Comparison of ENCODE assay signal across 1 cellular context in the genomic region with DNA sequence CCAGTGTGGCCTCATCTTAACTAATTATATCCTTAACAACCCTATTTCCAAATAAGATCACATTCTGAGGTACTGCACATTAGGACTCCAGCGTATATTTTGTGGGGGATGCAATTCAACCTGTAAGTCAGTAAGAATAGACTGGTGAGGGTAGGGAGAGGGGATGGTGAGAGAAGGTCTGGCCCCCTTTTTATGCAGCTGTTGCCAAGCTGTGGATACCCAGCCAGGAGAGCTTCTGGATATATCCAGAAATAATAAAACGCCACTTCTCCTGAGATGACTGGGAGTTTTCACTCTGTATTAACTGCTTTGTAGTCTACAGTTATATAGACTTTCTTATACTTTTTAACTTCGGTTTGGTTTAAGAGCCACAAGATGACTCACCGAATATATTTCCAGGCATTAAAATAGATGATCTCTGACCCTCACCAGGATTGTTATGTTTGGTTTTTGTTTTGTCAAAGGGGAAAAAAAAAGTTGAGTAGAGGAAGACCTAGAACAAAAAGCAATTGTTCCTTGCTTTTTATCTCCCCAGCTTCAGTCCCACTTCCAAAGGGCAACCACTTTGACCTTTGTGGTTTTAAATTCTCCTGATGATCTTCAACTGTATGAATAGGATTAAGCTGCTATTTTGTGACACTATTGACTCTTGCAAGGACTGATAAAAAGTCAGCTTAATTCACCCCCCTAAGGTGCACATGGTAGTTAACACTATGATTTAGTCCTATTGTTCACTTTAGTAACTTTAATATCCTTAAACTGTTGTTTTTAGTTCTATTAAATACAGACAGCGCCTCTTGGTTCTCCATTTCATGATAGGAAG.
TF ChIP-seq lines count a peak whose summit lies in the region.

No MANE protein-coding gene starts in this region.

TF ChIP-seq in HepG2, 621 proteins besides CTCF, POLR2A, EP300 and RAD21 (continued from another document and continues in another):
- TF ChIP-seq, protein P1, sequence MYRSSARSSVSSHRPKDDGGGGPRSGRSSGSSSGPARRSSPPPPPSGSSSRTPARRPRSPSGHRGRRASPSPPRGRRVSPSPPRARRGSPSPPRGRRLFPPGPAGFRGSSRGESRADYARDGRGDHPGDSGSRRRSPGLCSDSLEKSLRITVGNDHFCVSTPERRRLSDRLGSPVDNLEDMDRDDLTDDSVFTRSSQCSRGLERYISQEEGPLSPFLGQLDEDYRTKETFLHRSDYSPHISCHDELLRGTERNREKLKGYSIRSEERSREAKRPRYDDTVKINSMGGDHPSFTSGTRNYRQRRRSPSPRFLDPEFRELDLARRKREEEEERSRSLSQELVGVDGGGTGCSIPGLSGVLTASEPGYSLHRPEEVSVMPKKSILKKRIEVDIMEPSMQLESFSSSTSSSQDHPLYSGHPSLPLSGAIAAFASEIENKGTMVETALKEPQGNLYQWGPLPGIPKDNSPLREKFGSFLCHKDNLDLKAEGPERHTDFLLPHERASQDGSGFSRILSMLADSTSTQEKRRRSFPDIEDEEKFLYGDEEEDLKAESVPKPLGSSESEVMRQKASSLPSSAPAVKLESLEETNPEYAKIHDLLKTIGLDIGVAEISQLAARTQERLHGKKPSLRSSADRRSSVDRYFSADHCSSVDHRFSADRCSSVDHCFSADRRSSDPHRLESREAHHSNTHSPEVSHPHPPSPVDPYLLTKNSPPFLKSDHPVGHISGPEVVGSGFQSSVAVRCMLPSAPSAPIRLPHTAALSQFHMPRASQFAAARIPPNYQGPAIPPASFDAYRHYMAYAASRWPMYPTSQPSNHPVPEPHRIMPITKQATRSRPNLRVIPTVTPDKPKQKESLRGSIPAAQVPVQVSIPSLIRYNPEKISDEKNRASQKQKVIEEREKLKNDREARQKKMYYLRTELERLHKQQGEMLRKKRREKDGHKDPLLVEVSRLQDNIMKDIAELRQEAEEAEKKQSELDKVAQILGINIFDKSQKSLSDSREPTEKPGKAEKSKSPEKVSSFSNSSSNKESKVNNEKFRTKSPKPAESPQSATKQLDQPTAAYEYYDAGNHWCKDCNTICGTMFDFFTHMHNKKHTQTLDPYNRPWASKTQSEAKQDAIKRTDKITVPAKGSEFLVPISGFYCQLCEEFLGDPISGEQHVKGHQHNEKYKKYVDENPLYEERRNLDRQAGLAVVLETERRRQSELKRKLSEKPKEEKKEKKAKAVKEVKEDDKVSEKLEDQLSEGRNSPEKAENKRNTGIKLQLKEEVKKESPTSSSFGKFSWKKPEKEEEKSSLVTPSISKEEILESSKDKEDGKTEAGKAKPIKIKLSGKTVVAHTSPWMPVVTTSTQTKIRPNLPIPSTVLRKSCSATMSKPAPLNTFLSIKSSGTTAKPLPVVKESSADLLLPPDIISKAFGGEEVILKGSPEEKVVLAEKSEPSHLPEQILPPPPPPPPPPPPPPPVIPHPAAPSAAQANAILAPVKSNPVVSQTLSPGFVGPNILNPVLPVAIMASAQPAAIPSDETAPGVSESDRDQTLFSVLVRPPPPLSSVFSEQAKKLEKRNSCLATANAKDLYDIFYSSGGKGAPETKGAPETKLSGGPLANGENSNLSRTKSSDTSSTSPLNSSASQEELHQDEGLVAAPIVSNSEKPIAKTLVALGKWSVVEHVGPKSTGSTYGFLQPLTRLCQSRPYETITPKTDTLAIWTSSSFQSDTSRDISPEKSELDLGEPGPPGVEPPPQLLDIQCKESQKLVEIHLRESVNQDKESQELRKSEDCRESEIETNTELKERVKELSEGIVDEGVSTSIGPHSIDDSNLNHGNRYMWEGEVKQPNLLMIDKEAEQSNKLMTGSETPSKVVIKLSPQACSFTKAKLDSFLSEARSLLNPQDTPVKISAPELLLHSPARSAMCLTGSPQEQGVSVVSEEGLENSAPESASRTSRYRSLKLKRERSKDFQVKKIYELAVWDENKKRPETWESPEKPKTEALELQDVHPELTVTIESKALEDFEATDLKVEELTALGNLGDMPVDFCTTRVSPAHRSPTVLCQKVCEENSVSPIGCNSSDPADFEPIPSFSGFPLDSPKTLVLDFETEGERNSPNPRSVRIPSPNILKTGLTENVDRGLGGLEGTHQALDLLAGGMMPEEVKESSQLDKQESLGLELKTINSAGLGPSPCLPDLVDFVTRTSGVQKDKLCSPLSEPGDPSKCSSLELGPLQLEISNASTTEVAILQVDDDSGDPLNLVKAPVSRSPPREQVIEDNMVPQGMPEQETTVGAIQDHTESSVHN (CRISPR knock-in tag; IDR thresholded peaks at IDR 0.05): no peak
- TF ChIP-seq BCL6 (CRISPR knock-in tag; IDR thresholded peaks at IDR 0.05) (peak; percentile 61), HOXA5 (CRISPR knock-in tag; IDR thresholded peaks at IDR 0.05) (0 out of 2 replicates have a peak, but pooled peaks have one; percentile 21), ZNF747 (CRISPR knock-in tag; IDR thresholded peaks at IDR 0.05; ENCODE audit: borderline replicate concordance) (no peak), GATA4 (IDR thresholded peaks at IDR 0.05; ENCODE audit: borderline replicate concordance, low read depth) (peak; percentile 68; the same call in 1 of the 2 replicates), ZNF3 (CRISPR knock-in tag; IDR thresholded peaks at IDR 0.05) (no peak), FOXP1 (IDR thresholded peaks at IDR 0.05) (0 out of 2 replicates have a peak, but pooled peaks have one; percentile 28), FOXP1 (CRISPR knock-in tag; IDR thresholded peaks at IDR 0.05) (peak; percentile 69), HNRNPL (IDR thresholded peaks at IDR 0.05; ENCODE audit: low read depth, low read length) (no peak), TCF7 (IDR thresholded peaks at IDR 0.05; ENCODE audit: low read depth) (peak; percentile 83), ZFP1 (CRISPR knock-in tag; IDR thresholded peaks at IDR 0.05) (no peak), SNAI1 (CRISPR knock-in tag; IDR thresholded peaks at IDR 0.05; ENCODE audit: borderline replicate concordance) (no peak), HOXD1 (CRISPR knock-in tag; IDR thresholded peaks at IDR 0.05) (no peak), MAFF (IDR thresholded peaks at IDR 0.05; ENCODE audit: low read depth, low read length) (no peak), ZNF816 (CRISPR knock-in tag; IDR thresholded peaks at IDR 0.05; ENCODE audit: borderline replicate concordance) (no peak), ETV6 (CRISPR knock-in tag; conservative IDR thresholded peaks at IDR 0.05) (no peak), ZNF432 (CRISPR knock-in tag; IDR thresholded peaks at IDR 0.05; ENCODE audit: borderline replicate concordance) (no peak), HMG20B (CRISPR knock-in tag; conservative IDR thresholded peaks at IDR 0.05) (0 out of 2 replicates have a peak, but pooled peaks have one; percentile 71)
- TF ChIP-seq, protein P2, sequence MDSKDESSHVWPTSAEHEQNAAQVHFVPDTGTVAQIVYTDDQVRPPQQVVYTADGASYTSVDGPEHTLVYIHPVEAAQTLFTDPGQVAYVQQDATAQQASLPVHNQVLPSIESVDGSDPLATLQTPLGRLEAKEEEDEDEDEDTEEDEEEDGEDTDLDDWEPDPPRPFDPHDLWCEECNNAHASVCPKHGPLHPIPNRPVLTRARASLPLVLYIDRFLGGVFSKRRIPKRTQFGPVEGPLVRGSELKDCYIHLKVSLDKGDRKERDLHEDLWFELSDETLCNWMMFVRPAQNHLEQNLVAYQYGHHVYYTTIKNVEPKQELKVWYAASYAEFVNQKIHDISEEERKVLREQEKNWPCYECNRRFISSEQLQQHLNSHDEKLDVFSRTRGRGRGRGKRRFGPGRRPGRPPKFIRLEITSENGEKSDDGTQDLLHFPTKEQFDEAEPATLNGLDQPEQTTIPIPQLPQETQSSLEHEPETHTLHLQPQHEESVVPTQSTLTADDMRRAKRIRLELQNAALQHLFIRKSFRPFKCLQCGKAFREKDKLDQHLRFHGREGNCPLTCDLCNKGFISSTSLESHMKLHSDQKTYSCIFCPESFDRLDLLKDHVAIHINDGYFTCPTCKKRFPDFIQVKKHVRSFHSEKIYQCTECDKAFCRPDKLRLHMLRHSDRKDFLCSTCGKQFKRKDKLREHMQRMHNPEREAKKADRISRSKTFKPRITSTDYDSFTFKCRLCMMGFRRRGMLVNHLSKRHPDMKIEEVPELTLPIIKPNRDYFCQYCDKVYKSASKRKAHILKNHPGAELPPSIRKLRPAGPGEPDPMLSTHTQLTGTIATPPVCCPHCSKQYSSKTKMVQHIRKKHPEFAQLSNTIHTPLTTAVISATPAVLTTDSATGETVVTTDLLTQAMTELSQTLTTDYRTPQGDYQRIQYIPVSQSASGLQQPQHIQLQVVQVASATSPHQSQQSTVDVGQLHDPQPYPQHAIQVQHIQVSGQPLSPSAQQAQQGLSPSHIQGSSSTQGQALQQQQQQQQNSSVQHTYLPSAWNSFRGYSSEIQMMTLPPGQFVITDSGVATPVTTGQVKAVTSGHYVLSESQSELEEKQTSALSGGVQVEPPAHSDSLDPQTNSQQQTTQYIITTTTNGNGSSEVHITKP (CRISPR knock-in tag; IDR thresholded peaks at IDR 0.05; ENCODE audit: low read depth): no peak
- TF ChIP-seq, protein P3, sequence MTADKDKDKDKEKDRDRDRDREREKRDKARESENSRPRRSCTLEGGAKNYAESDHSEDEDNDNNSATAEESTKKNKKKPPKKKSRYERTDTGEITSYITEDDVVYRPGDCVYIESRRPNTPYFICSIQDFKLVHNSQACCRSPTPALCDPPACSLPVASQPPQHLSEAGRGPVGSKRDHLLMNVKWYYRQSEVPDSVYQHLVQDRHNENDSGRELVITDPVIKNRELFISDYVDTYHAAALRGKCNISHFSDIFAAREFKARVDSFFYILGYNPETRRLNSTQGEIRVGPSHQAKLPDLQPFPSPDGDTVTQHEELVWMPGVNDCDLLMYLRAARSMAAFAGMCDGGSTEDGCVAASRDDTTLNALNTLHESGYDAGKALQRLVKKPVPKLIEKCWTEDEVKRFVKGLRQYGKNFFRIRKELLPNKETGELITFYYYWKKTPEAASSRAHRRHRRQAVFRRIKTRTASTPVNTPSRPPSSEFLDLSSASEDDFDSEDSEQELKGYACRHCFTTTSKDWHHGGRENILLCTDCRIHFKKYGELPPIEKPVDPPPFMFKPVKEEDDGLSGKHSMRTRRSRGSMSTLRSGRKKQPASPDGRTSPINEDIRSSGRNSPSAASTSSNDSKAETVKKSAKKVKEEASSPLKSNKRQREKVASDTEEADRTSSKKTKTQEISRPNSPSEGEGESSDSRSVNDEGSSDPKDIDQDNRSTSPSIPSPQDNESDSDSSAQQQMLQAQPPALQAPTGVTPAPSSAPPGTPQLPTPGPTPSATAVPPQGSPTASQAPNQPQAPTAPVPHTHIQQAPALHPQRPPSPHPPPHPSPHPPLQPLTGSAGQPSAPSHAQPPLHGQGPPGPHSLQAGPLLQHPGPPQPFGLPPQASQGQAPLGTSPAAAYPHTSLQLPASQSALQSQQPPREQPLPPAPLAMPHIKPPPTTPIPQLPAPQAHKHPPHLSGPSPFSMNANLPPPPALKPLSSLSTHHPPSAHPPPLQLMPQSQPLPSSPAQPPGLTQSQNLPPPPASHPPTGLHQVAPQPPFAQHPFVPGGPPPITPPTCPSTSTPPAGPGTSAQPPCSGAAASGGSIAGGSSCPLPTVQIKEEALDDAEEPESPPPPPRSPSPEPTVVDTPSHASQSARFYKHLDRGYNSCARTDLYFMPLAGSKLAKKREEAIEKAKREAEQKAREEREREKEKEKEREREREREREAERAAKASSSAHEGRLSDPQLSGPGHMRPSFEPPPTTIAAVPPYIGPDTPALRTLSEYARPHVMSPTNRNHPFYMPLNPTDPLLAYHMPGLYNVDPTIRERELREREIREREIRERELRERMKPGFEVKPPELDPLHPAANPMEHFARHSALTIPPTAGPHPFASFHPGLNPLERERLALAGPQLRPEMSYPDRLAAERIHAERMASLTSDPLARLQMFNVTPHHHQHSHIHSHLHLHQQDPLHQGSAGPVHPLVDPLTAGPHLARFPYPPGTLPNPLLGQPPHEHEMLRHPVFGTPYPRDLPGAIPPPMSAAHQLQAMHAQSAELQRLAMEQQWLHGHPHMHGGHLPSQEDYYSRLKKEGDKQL (CRISPR knock-in tag; IDR thresholded peaks at IDR 0.05; ENCODE audit: low read depth): peak; percentile 77; the same call in 1 of the 2 replicates
- TF ChIP-seq, protein P4, sequence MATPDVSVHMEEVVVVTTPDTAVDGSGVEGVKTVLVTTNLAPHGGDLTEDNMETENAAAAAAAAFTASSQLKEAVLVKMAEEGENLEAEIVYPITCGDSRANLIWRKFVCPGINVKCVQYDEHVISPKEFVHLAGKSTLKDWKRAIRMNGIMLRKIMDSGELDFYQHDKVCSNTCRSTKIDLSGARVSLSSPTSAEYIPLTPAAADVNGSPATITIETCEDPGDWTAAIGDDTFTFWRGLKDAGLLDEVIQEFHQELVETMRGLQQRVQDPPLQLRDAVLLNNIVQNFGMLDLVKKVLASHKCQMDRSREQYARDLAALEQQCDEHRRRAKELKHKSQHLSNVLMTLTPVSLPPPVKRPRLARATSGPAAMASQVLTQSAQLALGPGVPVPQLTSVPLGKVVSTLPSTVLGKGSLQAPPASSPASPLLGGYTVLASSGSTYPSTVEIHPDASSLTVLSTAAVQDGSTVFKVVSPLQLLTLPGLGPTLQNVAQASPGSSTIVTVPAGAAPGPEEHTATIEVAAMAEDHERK (CRISPR knock-in tag; IDR thresholded peaks at IDR 0.05; ENCODE audit: low read depth): no peak
- TF ChIP-seq, protein P5, sequence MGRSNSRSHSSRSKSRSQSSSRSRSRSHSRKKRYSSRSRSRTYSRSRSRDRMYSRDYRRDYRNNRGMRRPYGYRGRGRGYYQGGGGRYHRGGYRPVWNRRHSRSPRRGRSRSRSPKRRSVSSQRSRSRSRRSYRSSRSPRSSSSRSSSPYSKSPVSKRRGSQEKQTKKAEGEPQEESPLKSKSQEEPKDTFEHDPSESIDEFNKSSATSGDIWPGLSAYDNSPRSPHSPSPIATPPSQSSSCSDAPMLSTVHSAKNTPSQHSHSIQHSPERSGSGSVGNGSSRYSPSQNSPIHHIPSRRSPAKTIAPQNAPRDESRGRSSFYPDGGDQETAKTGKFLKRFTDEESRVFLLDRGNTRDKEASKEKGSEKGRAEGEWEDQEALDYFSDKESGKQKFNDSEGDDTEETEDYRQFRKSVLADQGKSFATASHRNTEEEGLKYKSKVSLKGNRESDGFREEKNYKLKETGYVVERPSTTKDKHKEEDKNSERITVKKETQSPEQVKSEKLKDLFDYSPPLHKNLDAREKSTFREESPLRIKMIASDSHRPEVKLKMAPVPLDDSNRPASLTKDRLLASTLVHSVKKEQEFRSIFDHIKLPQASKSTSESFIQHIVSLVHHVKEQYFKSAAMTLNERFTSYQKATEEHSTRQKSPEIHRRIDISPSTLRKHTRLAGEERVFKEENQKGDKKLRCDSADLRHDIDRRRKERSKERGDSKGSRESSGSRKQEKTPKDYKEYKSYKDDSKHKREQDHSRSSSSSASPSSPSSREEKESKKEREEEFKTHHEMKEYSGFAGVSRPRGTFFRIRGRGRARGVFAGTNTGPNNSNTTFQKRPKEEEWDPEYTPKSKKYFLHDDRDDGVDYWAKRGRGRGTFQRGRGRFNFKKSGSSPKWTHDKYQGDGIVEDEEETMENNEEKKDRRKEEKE (IDR thresholded peaks at IDR 0.05): no peak
